20 cellular contexts compared by ENCODE assay signal in the genomic region with DNA sequence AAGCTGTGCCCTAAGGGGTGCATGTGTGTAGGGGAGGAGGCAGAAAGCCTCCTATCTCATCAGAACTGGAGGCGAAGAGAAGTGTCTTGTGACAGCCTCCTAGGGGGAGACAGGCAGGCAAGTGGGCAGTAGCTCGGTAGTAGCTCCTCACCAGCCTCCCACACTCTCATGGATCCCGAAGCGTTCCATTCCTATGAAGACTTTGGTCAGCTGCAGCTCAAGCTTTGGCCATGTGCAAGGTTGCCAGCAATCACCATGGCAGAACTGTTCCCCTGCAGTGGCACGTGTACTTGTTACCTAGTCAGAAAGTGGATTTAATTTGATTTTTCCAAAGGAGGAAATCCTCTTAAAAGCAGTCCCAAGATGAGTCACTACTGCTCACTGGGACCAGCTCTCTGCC. TPM values are rescaled to one million over a fixed set of nuclear protein-coding genes. Genes with fewer than 3 reads are reported as not detected.
DNase-seq lines count a peak whose midpoint lies in the region; ATAC-seq, FAIRE-seq and TF ChIP-seq lines count a peak whose summit lies in the region.
"Had no signal": no experiment of that assay in that cellular context is flagged by ENCODE, and none has a peak within 500 bp of the region (broad histone marks: within the 10 kb centered on the region; RNA-seq: fewer than 3 reads in every experiment).

No MANE protein-coding gene starts in this region.

- 78% methylated on average over 5 of the region's 5 CpGs for WGBS in K562 (ENCODE audit: insufficient coverage, low coverage, missing lambda C conversion rate)
- 100% methylated on average over 1 of the region's 5 CpGs; no CpG with 5 or more reads in 1 of the 2 donors for WGBS in gastroesophageal sphincter (ENCODE audit: low coverage in 1 of 2), 2 donors

- intact Hi-C loops in K562 (cut with micrococcal nuclease) = no loop called here

- no peak for TF ChIP-seq RAD21 in K562 (CRISPR knock-in tag; conservative IDR thresholded peaks at IDR 0.05 in 1 of 2, IDR thresholded peaks at IDR 0.05 in 1 of 2)

- no peaks in the 10 kb centered on the region for H3K4me1 ChIP-seq in HEK293 (ENCODE audit: control insufficient read depth, insufficient read depth, low read length)
- H3K4me1 ChIP-seq in K562 (replicated peaks in 1 of 2; ENCODE audit: control insufficient read depth in 2 of 2, insufficient read depth in 2 of 2, low read length in 2 of 2) = peaks cover 6 to 12% of the 10 kb centered on the region in 2 experiments; a peak in 3 of 5 replicates
- H3K4me1 ChIP-seq in gastroesophageal sphincter = no peaks in the 10 kb centered on the region
- H3K4me1 ChIP-seq: SJCRH30 had no signal

- H3K9me1 ChIP-seq in K562 (ENCODE audit: control insufficient read depth, insufficient read depth, low read length) = peaks cover 4% of the 10 kb centered on the region

- TF ChIP-seq EP300 in K562 (IDR thresholded peaks at IDR 0.05; ENCODE audit: low read length) (no peak), gastroesophageal sphincter (IDR thresholded peaks at IDR 0.05) (no peak)

- TF ChIP-seq POLR2A in K562 (conservative IDR thresholded peaks at IDR 0.05) (no peak), gastroesophageal sphincter (IDR thresholded peaks at IDR 0.05) (no peak)

- H3K27ac ChIP-seq in HEK293 (ENCODE audit: extremely low read depth, low read depth, low read length) (no peak overlapping the region), K562 (ENCODE audit: extremely low read depth, low read depth, low read length) (no peak overlapping the region; the same call in 2 of the 3 replicates), gastroesophageal sphincter (no peak overlapping the region)
- H3K27ac ChIP-seq: SJCRH30 had no signal

- no peak for DNase-seq in K562 (ENCODE audit: extremely low read depth in 1 of 4, low spot score in 3 of 4)
- DNase-seq in medulla oblongata (ENCODE audit: extremely low spot score) = peak; percentile 38
- DNase-seq in superior temporal gyrus (ENCODE audit: extremely low spot score) = peak; percentile 55
- DNase-seq in activated CD4-positive, CD25-positive, alpha-beta regulatory T cell treated with anti-CD3 and anti-CD28 coated beads, Interleukin-2, amount 50 U/mL, for 72 hours = no peak
- DNase-seq: DMS53; GDM1; Kasumi-1; NCI-H1417; NCI-H1694 treated with DMSO at 0.1 percent for 48 hours; NCI-H446; NCI-H69; NK-92 treated with Interleukin-12 subunit alpha and Interleukin-12 subunit beta, amount 100 ng/mL, for 24 hours; SJCRH30 had no signal

- H2AFZ ChIP-seq in K562 (ENCODE audit: low read depth, low read length) = no peak overlapping the region

- H3K9me3 ChIP-seq in HEK293 (ENCODE audit: control insufficient read depth, insufficient read depth, low read depth, low read length) (no peaks in the 10 kb centered on the region), K562 (replicated peaks; ENCODE audit: control insufficient read depth, insufficient read depth, low read depth, low read length) (no peaks in the 10 kb centered on the region; the same call in 1 of the 2 replicates), gastroesophageal sphincter (no peaks in the 10 kb centered on the region)
- H3K9me3 ChIP-seq: SJCRH30 had no signal

- no TSS peak for BruUV-seq in K562 (replicated peaks; lab: Mats Ljungman, UMichigan)

- H4K20me1 ChIP-seq in K562 (replicated peaks; ENCODE audit: control insufficient read depth, insufficient read depth, low read length) = no peaks in the 10 kb centered on the region

- in situ Hi-C loops in K562 (cut with MboI) = no loop called here

- H3K36me3 ChIP-seq in HEK293 (ENCODE audit: control insufficient read depth in 2 of 2, insufficient read depth in 1 of 2, low read length in 2 of 2) (peaks cover 32 to 65% of the 10 kb centered on the region in 2 experiments), K562 (ENCODE audit: control insufficient read depth, insufficient read depth, low read length) (peaks cover 64% of the 10 kb centered on the region; the same call in 2 of the 3 replicates), gastroesophageal sphincter (peaks cover 3 to 70% of the 10 kb centered on the region in 2 donors)

- no peak for FAIRE-seq in K562 (lab: Jason Lieb, UNC)
- FAIRE-seq: A204.1, GM19239 had no signal

- CTCF ChIA-PET in HEK293 (lab: Yijun Ruan, JAX) = interaction anchor here (0.5 to 1.1 kb wide), 6 partner anchors 12 to 1367 kb away, joined by 3 to 4 read pairs (median 3); no protein-coding TSS in a partner anchor
- CTCF ChIA-PET in K562 (lab: Yijun Ruan, JAX; ENCODE audit: low intra/inter-chr PET ratio) = interaction anchor here (0.7 kb wide), 1 partner anchor 32 kb away, joined by 4 read pairs; a partner anchor contains a TSS

- TF ChIP-seq CTCF in HEK293 (tag by site-specific recombination; IDR thresholded peaks at IDR 0.05) = no peak
- TF ChIP-seq CTCF in K562 (IDR thresholded peaks at IDR 0.05 in 2 of 3, conservative IDR thresholded peaks at IDR 0.05 in 1 of 3; ENCODE audit: insufficient read depth in 2 of 3, low read depth in 1 of 3, low read length in 3 of 3) = no peak
- no peak for TF ChIP-seq CTCF in gastroesophageal sphincter (IDR thresholded peaks at IDR 0.05)

- no peak overlapping the region for H3K4me2 ChIP-seq in K562 (ENCODE audit: insufficient read depth, low read length)

- peaks cover 28% of the 10 kb centered on the region for H3K79me2 ChIP-seq in K562 (ENCODE audit: control insufficient read depth, insufficient read depth, low read length)

- H3K9ac ChIP-seq in K562 (ENCODE audit: insufficient read depth in 1 of 2, low read depth in 2 of 2, low read length in 2 of 2) = peak overlapping the region; percentile 11 to 17; a peak in 1 of 4 replicates

- POLR2A ChIA-PET in HEK293 (lab: Yijun Ruan, JAX) = interaction anchor here (0.6 to 1.2 kb wide), 2 partner anchors 36 to 152 kb away, joined by 3 read pairs; no protein-coding TSS in a partner anchor
- POLR2A ChIA-PET in K562 (lab: Yijun Ruan, JAX) = interaction anchor here (0.7 to 1.5 kb wide), 7 partner anchors 15 to 173 kb away, joined by 3 to 4 read pairs (median 3); no protein-coding TSS in a partner anchor

- H3K4me3 ChIP-seq in HEK293 (ENCODE audit: low read depth, low read length) = no peak overlapping the region
- H3K4me3 ChIP-seq in K562 = no peak overlapping the region
- no peak overlapping the region for H3K4me3 ChIP-seq in gastroesophageal sphincter
- H3K4me3 ChIP-seq: SJCRH30 had no signal

- H3K27me3 ChIP-seq in K562 (ENCODE audit: control insufficient read depth in 2 of 2, insufficient read depth in 2 of 2, low read length in 2 of 2) (no peaks in the 10 kb centered on the region), gastroesophageal sphincter (no peaks in the 10 kb centered on the region)
- H3K27me3 ChIP-seq: SJCRH30 had no signal

- ATAC-seq in K562 (no peak; the same call in 1 of the 3 replicates), gastroesophageal sphincter (no peak), GM18511 (IDR thresholded peaks at IDR 0.05; ENCODE audit: unreplicated experiment) (no peak), GM19463 (IDR thresholded peaks at IDR 0.05; ENCODE audit: unreplicated experiment) (no peak)

RNA-seq across cellular contexts. Expression of a gene that starts 6.7 kb away (rescaled TPM):
- 11.9 TPM in 2 replicates for total RNA-seq in K562 (2011; cell fraction: chromatin; rRNA removed; ENCODE audit: low replicate concordance)
- 10.9 and 13.3 TPM in 2 replicates for total RNA-seq in K562 (2011; cell fraction: nucleolus; rRNA removed)
- total RNA-seq in K562 (2011; cell fraction: nucleoplasm; rRNA removed) = 12.6 and 13.2 TPM in 2 replicates
- total RNA-seq in K562 (2014; rRNA removed) (93.8 and 157 TPM in 2 replicates), K562 (2014; rRNA removed; fragmentation: Illumina TruSeq; extraction: Trizol) (68.1 and 70.9 TPM in 2 replicates), K562 (2015; rRNA removed; fragmentation: Illumina TruSeq; extraction: Trizol) (70.3 and 72.4 TPM in 2 replicates), K562 (2021) (70.2 and 75.7 TPM in 2 replicates), gastroesophageal sphincter (100 to 1,000 TPM in 1 of 4 donors, 10 to 100 TPM in 3; 36.6 to 112 (median 50.5) TPM)
- polyA plus RNA-seq in K562 (2011; rRNA removed) (79.8 and 82.4 TPM in 2 replicates), K562 (2014; fragmentation: Illumina TruSeq; extraction: Trizol) (75.9 and 84.4 TPM in 2 replicates), K562 (2014; fragmentation: Nextera tagmentation; extraction: Ambion mirVana) (10 to 100 TPM; 30.8 to 49.6 TPM), K562 (2014; rRNA removed) (98.0 and 107 TPM in 2 replicates)
- 59.1 and 66.8 TPM in 2 replicates for polyA plus RNA-seq in K562 (2011; cell fraction: cytosol; rRNA removed)
- 25.0 and 36.4 TPM in 2 replicates for polyA plus RNA-seq in K562 (2011; cell fraction: nucleus; rRNA removed)
- 64.3 and 69.3 TPM in 2 replicates for polyA plus RNA-seq in K562 (2012)
- 36.9 and 37.2 TPM in 2 replicates for polyA minus RNA-seq in K562 (2011; rRNA and poly(A)+ RNA removed)
- 24.2 and 34.5 TPM in 2 replicates for polyA minus RNA-seq in K562 (2011; cell fraction: cytosol; rRNA and poly(A)+ RNA removed)
- polyA minus RNA-seq in K562 (2011; cell fraction: nucleus; rRNA and poly(A)+ RNA removed) = 8.3 and 14.6 TPM in 2 replicates

RNA-seq across cellular contexts. Expression of a gene that starts 27.6 kb away (rescaled TPM):
- total RNA-seq in K562 (2011; cell fraction: chromatin; rRNA removed; ENCODE audit: low replicate concordance) = 64.6 and 79.5 TPM in 2 replicates
- total RNA-seq in K562 (2011; cell fraction: nucleolus; rRNA removed) = 65.9 and 72.6 TPM in 2 replicates
- 81.0 and 96.9 TPM in 2 replicates for total RNA-seq in K562 (2011; cell fraction: nucleoplasm; rRNA removed)
- total RNA-seq in K562 (2014; rRNA removed) = 274 and 295 TPM in 2 replicates
- total RNA-seq in K562 (2014; rRNA removed; fragmentation: Illumina TruSeq; extraction: Trizol) = 600 and 662 TPM in 2 replicates
- 432 TPM in 2 replicates for total RNA-seq in K562 (2015; rRNA removed; fragmentation: Illumina TruSeq; extraction: Trizol)
- 300 and 341 TPM in 2 replicates for total RNA-seq in K562 (2021)
- polyA plus RNA-seq in K562 (2011; rRNA removed) = 248 and 271 TPM in 2 replicates
- polyA plus RNA-seq in K562 (2011; cell fraction: cytosol; rRNA removed) = 220 and 388 TPM in 2 replicates
- polyA plus RNA-seq in K562 (2011; cell fraction: nucleus; rRNA removed) = 118 and 154 TPM in 2 replicates
- 552 and 708 TPM in 2 replicates for polyA plus RNA-seq in K562 (2012)
- polyA plus RNA-seq in K562 (2014; fragmentation: Illumina TruSeq; extraction: Trizol) = 452 and 457 TPM in 2 replicates
- polyA plus RNA-seq in K562 (2014; fragmentation: Nextera tagmentation; extraction: Ambion mirVana) = 100 to 1,000 TPM; 786 to 828 TPM
- 339 and 381 TPM in 2 replicates for polyA plus RNA-seq in K562 (2014; rRNA removed)
- 307 and 324 TPM in 2 replicates for polyA minus RNA-seq in K562 (2011; rRNA and poly(A)+ RNA removed)
- 119 and 125 TPM in 2 replicates for polyA minus RNA-seq in K562 (2011; cell fraction: cytosol; rRNA and poly(A)+ RNA removed)
- polyA minus RNA-seq in K562 (2011; cell fraction: nucleus; rRNA and poly(A)+ RNA removed) = 21.9 and 60.2 TPM in 2 replicates
- 100 to 1,000 TPM; 213 to 337 (median 307) TPM for total RNA-seq in gastroesophageal sphincter

RNA-seq across cellular contexts. Expression of a gene that starts 27.9 kb away (rescaled TPM):
- total RNA-seq in K562 (2011; cell fraction: chromatin; rRNA removed; ENCODE audit: low replicate concordance) = 19.7 and 30.0 TPM in 2 replicates
- total RNA-seq in K562 (2011; cell fraction: nucleolus; rRNA removed) = 16.8 and 17.0 TPM in 2 replicates
- total RNA-seq in K562 (2011; cell fraction: nucleoplasm; rRNA removed) = 19.6 and 20.1 TPM in 2 replicates
- total RNA-seq in K562 (2014; rRNA removed) = 11.2 and 15.3 TPM in 2 replicates
- total RNA-seq in K562 (2014; rRNA removed; fragmentation: Illumina TruSeq; extraction: Trizol) = 13.5 and 13.8 TPM in 2 replicates
- 15.9 and 16.4 TPM in 2 replicates for total RNA-seq in K562 (2015; rRNA removed; fragmentation: Illumina TruSeq; extraction: Trizol)
- total RNA-seq in K562 (2021) = 18.1 and 20.2 TPM in 2 replicates
- 32.5 and 32.9 TPM in 2 replicates for polyA plus RNA-seq in K562 (2011; rRNA removed)
- 25.1 and 26.6 TPM in 2 replicates for polyA plus RNA-seq in K562 (2011; cell fraction: cytosol; rRNA removed)
- polyA plus RNA-seq in K562 (2011; cell fraction: nucleus; rRNA removed) = 21.0 and 22.5 TPM in 2 replicates
- 14.4 and 17.7 TPM in 2 replicates for polyA plus RNA-seq in K562 (2012)
- 22.3 and 22.9 TPM in 2 replicates for polyA plus RNA-seq in K562 (2014; fragmentation: Illumina TruSeq; extraction: Trizol)
- 1 to 10 TPM; 1.7 to 2.3 TPM for polyA plus RNA-seq in K562 (2014; fragmentation: Nextera tagmentation; extraction: Ambion mirVana)
- 15.8 and 16.0 TPM in 2 replicates for polyA plus RNA-seq in K562 (2014; rRNA removed)
- 19.9 and 22.9 TPM in 2 replicates for polyA minus RNA-seq in K562 (2011; rRNA and poly(A)+ RNA removed)
- polyA minus RNA-seq in K562 (2011; cell fraction: cytosol; rRNA and poly(A)+ RNA removed) = 13.4 and 13.6 TPM in 2 replicates
- 4.6 and 5.8 TPM in 2 replicates for polyA minus RNA-seq in K562 (2011; cell fraction: nucleus; rRNA and poly(A)+ RNA removed)
- 10 to 100 TPM; 27.1 to 39.7 (median 28.8) TPM for total RNA-seq in gastroesophageal sphincter

RNA-seq across cellular contexts. Expression of a gene that starts 31.7 kb away (rescaled TPM):
- 1.3 and 5.0 TPM in 2 replicates for total RNA-seq in K562 (2011; cell fraction: chromatin; rRNA removed; ENCODE audit: low replicate concordance)
- 3.9 and 4.0 TPM in 2 replicates for total RNA-seq in K562 (2011; cell fraction: nucleolus; rRNA removed)
- total RNA-seq in K562 (2011; cell fraction: nucleoplasm; rRNA removed) = 2.5 and 3.4 TPM in 2 replicates
- 8.8 and 9.8 TPM in 2 replicates for total RNA-seq in K562 (2014; rRNA removed)
- 2.0 and 2.7 TPM in 2 replicates for total RNA-seq in K562 (2014; rRNA removed; fragmentation: Illumina TruSeq; extraction: Trizol)
- total RNA-seq in K562 (2015; rRNA removed; fragmentation: Illumina TruSeq; extraction: Trizol) = 4.0 and 4.3 TPM in 2 replicates
- total RNA-seq in K562 (2021) = 15.5 and 16.0 TPM in 2 replicates
- 3.1 and 5.5 TPM in 2 replicates for polyA plus RNA-seq in K562 (2011; rRNA removed)
- polyA plus RNA-seq in K562 (2011; cell fraction: cytosol; rRNA removed) = 6.0 and 8.6 TPM in 2 replicates
- 6.9 and 7.8 TPM in 2 replicates for polyA plus RNA-seq in K562 (2011; cell fraction: nucleus; rRNA removed)
- 6.1 and 7.1 TPM in 2 replicates for polyA plus RNA-seq in K562 (2012)
- polyA plus RNA-seq in K562 (2014; fragmentation: Illumina TruSeq; extraction: Trizol) = 7.3 and 8.9 TPM in 2 replicates
- 1 to 10 TPM; 5.3 to 8.2 TPM for polyA plus RNA-seq in K562 (2014; fragmentation: Nextera tagmentation; extraction: Ambion mirVana)
- polyA plus RNA-seq in K562 (2014; rRNA removed) = 8.0 and 9.8 TPM in 2 replicates
- polyA minus RNA-seq in K562 (2011; rRNA and poly(A)+ RNA removed) = 1.8 and 2.2 TPM in 2 replicates
- 4.5 and 6.5 TPM in 2 replicates for polyA minus RNA-seq in K562 (2011; cell fraction: cytosol; rRNA and poly(A)+ RNA removed)
- polyA minus RNA-seq in K562 (2011; cell fraction: nucleus; rRNA and poly(A)+ RNA removed) = 1.5 and 1.7 TPM in 2 replicates
- 10 to 100 TPM; 11.8 to 35.3 (median 18.1) TPM for total RNA-seq in gastroesophageal sphincter
- total RNA-seq: B cell had no signal

RNA-seq across cellular contexts. Expression of a gene that starts 46.6 kb away (rescaled TPM):
- 1.1 and 7.8 TPM in 2 replicates for total RNA-seq in K562 (2011; cell fraction: chromatin; rRNA removed; ENCODE audit: low replicate concordance)
- 2.2 and 4.0 TPM in 2 replicates for total RNA-seq in K562 (2011; cell fraction: nucleolus; rRNA removed)
- total RNA-seq in K562 (2011; cell fraction: nucleoplasm; rRNA removed) = 2.1 and 2.5 TPM in 2 replicates
- 0.04 and 0.14 TPM in 2 replicates for total RNA-seq in K562 (2014; rRNA removed)
- total RNA-seq in K562 (2014; rRNA removed; fragmentation: Illumina TruSeq; extraction: Trizol) = 0.19 TPM in 1 of 2 replicates, not detected in the other
- 0.15 and 0.54 TPM in 2 replicates for total RNA-seq in K562 (2015; rRNA removed; fragmentation: Illumina TruSeq; extraction: Trizol)
- total RNA-seq in K562 (2021) = 0.91 and 1.2 TPM in 2 replicates
- polyA plus RNA-seq in K562 (2011; rRNA removed) = 0.53 and 1.4 TPM in 2 replicates
- polyA plus RNA-seq in K562 (2011; cell fraction: cytosol; rRNA removed) = 0.32 and 1.4 TPM in 2 replicates
- polyA plus RNA-seq in K562 (2011; cell fraction: nucleus; rRNA removed) = 7.9 and 8.7 TPM in 2 replicates
- polyA plus RNA-seq in K562 (2012) = 1.3 and 3.5 TPM in 2 replicates
- polyA plus RNA-seq in K562 (2014; fragmentation: Illumina TruSeq; extraction: Trizol) = 0.53 and 0.71 TPM in 2 replicates
- polyA plus RNA-seq in K562 (2014; fragmentation: Nextera tagmentation; extraction: Ambion mirVana) = under 1 TPM in 1 of 2 experiments, not detected in 1; 0.15 TPM
- 1.1 and 2.1 TPM in 2 replicates for polyA plus RNA-seq in K562 (2014; rRNA removed)
- polyA minus RNA-seq in K562 (2011; rRNA and poly(A)+ RNA removed) = 0.75 and 1.2 TPM in 2 replicates
- 1.4 TPM in 1 of 2 replicates, not detected in the other for polyA minus RNA-seq in K562 (2011; cell fraction: cytosol; rRNA and poly(A)+ RNA removed)
- polyA minus RNA-seq in K562 (2011; cell fraction: nucleus; rRNA and poly(A)+ RNA removed) = 1.6 and 1.7 TPM in 2 replicates
- total RNA-seq in gastroesophageal sphincter = 10 to 100 TPM in 2 of 4 donors, 1 to 10 TPM in 2; 4.6 to 21.9 (median 10.8) TPM

Comparison
In these comparisons a context has a peak if more than half of its experiments do, and no peak if none do; other contexts are left out.
1. DNase-seq: peak in medulla oblongata (single experiment) and superior temporal gyrus (single experiment); none in K562 (0 of 4) and activated CD4-positive, CD25-positive, alpha-beta regulatory T cell treated with anti-CD3 and anti-CD28 coated beads, Interleukin-2, amount 50 U/mL, for 72 hours (single experiment).